ENCODE assay signal across 34 cellular contexts in genomic region chr5:174096619-174097018, GRCh38. TPM values are rescaled to one million over a fixed set of nuclear protein-coding genes. Genes with fewer than 3 reads are reported as not detected.
"Had no signal": no experiment of that assay in that cellular context is flagged by ENCODE, and none has a peak within 500 bp of the region (broad histone marks: within the 10 kb centered on the region; RNA-seq: fewer than 3 reads in every experiment).

No MANE protein-coding gene starts in this region.

- FAIRE-seq: bronchial epithelial cell had no signal

- H3K36me3 ChIP-seq: adrenal gland had no signal

- H3K27me3 ChIP-seq: adrenal gland had no signal

- H3K4me3 Mint-ChIP-seq: activated B cell treated with CpG ODN at 0.5 μM for 24 hours; activated CD4-positive, alpha-beta memory T cell treated with anti-CD3 and anti-CD28 coated beads for 36 hours; activated naive CD4-positive, alpha-beta T cell treated with anti-CD3 and anti-CD28 coated beads for 36 hours; activated T-cell treated with anti-CD3 and anti-CD28 coated beads, Interleukin-2, amount 50 U/mL, for 4 hours; activated T-helper 1 cell treated with anti-CD3 and anti-CD28 coated beads, Interleukin-12 subunit alpha, Interleukin-12 subunit beta, Interleukin-2, Interleukin-4 antibody, amounts not matched to agents 30 ng/mL and 10 ng/mL and 1 ng/mL, durations not matched to agents 14 hours and 24 hours and 36 hours; brain; central memory CD8-positive, alpha-beta T cell had no signal

- H3K27me3 Mint-ChIP-seq: activated B cell treated with CpG ODN at 0.5 μM for 24 hours; activated CD4-positive, alpha-beta memory T cell treated with anti-CD3 and anti-CD28 coated beads for 36 hours had no signal

- H3K27ac ChIP-seq: adrenal gland, VCaP had no signal

- H3K4me3 ChIP-seq: adrenal gland had no signal

- H3K4me1 Mint-ChIP-seq: activated B cell treated with CpG ODN at 0.5 μM for 24 hours; central memory CD8-positive, alpha-beta T cell had no signal

- H3K36me3 Mint-ChIP-seq: activated CD4-positive, alpha-beta memory T cell treated with anti-CD3 and anti-CD28 coated beads for 36 hours; activated naive CD4-positive, alpha-beta T cell treated with anti-CD3 and anti-CD28 coated beads, Interleukin-2, amount 50 U/mL, for 72 hours had no signal

- H3K4me1 ChIP-seq: adrenal gland had no signal

- ATAC-seq: activated naive CD4-positive, alpha-beta T cell treated with anti-CD3 and anti-CD28 coated beads, Interleukin-2, amount 50 U/mL, for 72 hours; activated T-cell treated with anti-CD3 and anti-CD28 coated beads, Interleukin-2, amount 50 U/mL, for 4 hours had no signal

- H3K27ac Mint-ChIP-seq: activated B cell treated with CpG ODN at 0.5 μM for 24 hours; activated CD4-positive, alpha-beta memory T cell treated with anti-CD3 and anti-CD28 coated beads for 36 hours; activated naive CD4-positive, alpha-beta T cell treated with anti-CD3 and anti-CD28 coated beads for 36 hours; activated naive CD4-positive, alpha-beta T cell treated with anti-CD3 and anti-CD28 coated beads, Interleukin-2, amount 50 U/mL, for 72 hours; activated T-helper 1 cell treated with anti-CD3 and anti-CD28 coated beads, Interleukin-12 subunit alpha, Interleukin-12 subunit beta, Interleukin-2, Interleukin-4 antibody, amounts not matched to agents 30 ng/mL and 10 ng/mL and 1 ng/mL, durations not matched to agents 14 hours and 24 hours and 36 hours; brain had no signal

- H3K9me3 Mint-ChIP-seq: activated B cell treated with CpG ODN at 0.5 μM for 24 hours; activated CD4-positive, alpha-beta memory T cell treated with anti-CD3 and anti-CD28 coated beads for 36 hours; activated naive CD4-positive, alpha-beta T cell treated with anti-CD3 and anti-CD28 coated beads for 36 hours; activated naive CD4-positive, alpha-beta T cell treated with anti-CD3 and anti-CD28 coated beads, Interleukin-2, amount 50 U/mL, for 72 hours; activated T-cell treated with anti-CD3 and anti-CD28 coated beads, Interleukin-2, amount 50 U/mL, for 4 hours; activated T-helper 1 cell treated with anti-CD3 and anti-CD28 coated beads, Interleukin-12 subunit alpha, Interleukin-12 subunit beta, Interleukin-2, Interleukin-4 antibody, amounts not matched to agents 30 ng/mL and 10 ng/mL and 1 ng/mL, durations not matched to agents 14 hours and 24 hours and 36 hours; central memory CD8-positive, alpha-beta T cell had no signal

- H3K9me3 ChIP-seq: adrenal gland had no signal

- DNase-seq: activated B cell treated with CpG ODN at 0.5 μM for 24 hours; activated CD4-positive, alpha-beta memory T cell treated with anti-CD3 and anti-CD28 coated beads for 36 hours; activated CD4-positive, alpha-beta T cell treated with anti-CD3 and anti-CD28 coated beads for 4 hours; activated CD4-positive, alpha-beta T cell treated with anti-CD3 and anti-CD28 coated beads, Interleukin-2, amount 50 U/mL, for 1 hour; activated CD4-positive, CD25-positive, alpha-beta regulatory T cell treated with anti-CD3 and anti-CD28 coated beads, Interleukin-2, amount 50 U/mL, for 72 hours; activated CD8-positive, alpha-beta memory T cell treated with anti-CD3 and anti-CD28 coated beads, Interleukin-2, amount 50 U/mL, for 4 hours; activated gamma-delta T cell treated with Interleukin-2 at 50 U/mL for 16 hours; activated naive CD4-positive, alpha-beta T cell treated with anti-CD3 and anti-CD28 coated beads for 36 hours; activated T-cell treated with anti-CD3 and anti-CD28 coated beads for 4 hours; activated T-cell treated with anti-CD3 and anti-CD28 coated beads, Interleukin-2, amount 50 U/mL, for 4 hours; adrenal gland; Karpas-422; NCI-H1105; NCI-H1436; NCI-H1694; NCI-H1930; NCI-H2081 treated with DMSO at 0.1 percent for 48 hours; NCI-H510A; NCI-H526; NCI-H748 treated with DMSO at 0.1 percent for 48 hours; NK-92 treated with Interleukin-12 subunit alpha and Interleukin-12 subunit beta, amount 100 ng/mL, for 24 hours; Right ventricle myocardium superior; SW 1271; T-helper 1 cell; T-helper 2 cell; T-helper 9 cell had no signal

RNA-seq across cellular contexts. Expression of gene NSG2, which starts 51.1 kb away (rescaled TPM):
- total RNA-seq: activated B cell treated with CpG ODN at 0.5 μM for 24 hours; activated CD4-positive, alpha-beta memory T cell treated with anti-CD3 and anti-CD28 coated beads for 36 hours; activated naive CD4-positive, alpha-beta T cell treated with anti-CD3 and anti-CD28 coated beads for 36 hours; activated naive CD4-positive, alpha-beta T cell treated with anti-CD3 and anti-CD28 coated beads, Interleukin-2, amount 50 U/mL, for 72 hours; activated T-cell treated with anti-CD3 and anti-CD28 coated beads, Interleukin-2, amount 50 U/mL, for 4 hours; activated T-helper 1 cell treated with anti-CD3 and anti-CD28 coated beads, Interleukin-12 subunit alpha, Interleukin-12 subunit beta, Interleukin-2, Interleukin-4 antibody, amounts not matched to agents 30 ng/mL and 10 ng/mL and 1 ng/mL, durations not matched to agents 14 hours and 24 hours and 36 hours; bronchial epithelial cell; chondrocyte; MCF 10A had no signal
